10 cellular contexts compared by ENCODE assay signal in the genomic region with DNA sequence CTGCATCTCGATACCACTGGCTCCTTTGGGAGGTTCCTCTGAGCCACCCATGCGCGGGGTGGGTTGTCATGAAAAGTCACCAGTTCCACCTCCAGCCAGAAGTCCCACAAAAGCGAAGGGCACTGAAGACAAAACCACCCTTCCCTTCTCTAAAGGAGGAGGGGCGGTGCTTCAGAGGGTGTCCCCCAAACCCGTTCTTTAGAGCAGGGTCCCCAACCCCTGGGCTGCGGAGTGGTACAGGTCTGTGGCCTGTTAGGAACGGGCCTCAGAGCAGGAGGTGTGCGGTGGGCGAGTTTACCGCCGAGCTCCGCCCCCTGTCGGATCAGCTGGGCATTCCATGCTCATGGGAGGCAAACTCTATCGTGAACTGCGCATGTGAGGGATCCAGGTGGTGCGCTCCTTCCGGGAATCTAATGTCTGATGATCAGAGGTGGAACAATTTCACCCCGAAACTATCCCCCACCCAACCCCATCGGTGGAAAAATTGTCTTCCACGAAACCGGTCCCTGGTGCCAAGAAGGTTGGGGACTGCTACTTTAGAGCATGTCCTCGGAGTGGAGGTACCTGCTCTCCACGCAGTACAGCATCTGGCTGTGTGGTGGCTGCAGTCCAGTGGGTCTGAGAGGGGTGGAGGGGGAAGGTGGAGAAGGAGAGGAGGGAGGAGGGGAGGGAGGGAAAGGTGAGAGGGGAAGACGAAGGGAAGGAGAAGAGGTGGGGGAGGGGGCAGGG.
DNase-seq lines count a peak whose midpoint lies in the region; ATAC-seq and TF ChIP-seq lines count a peak whose summit lies in the region.
"Had no signal": no experiment of that assay in that cellular context is flagged by ENCODE, and none has a peak within 500 bp of the region (broad histone marks: within the 10 kb centered on the region; RNA-seq: fewer than 3 reads in every experiment).

No MANE protein-coding gene starts in this region.

- no peak overlapping the region for H3K4me3 Mint-ChIP-seq in stimulated activated naive CD8-positive, alpha-beta T cell treated with anti-CD3 and anti-CD28 coated beads, Interleukin-15, amount 100 ng/mL, for 72 hours

- no peak overlapping the region for H3K27ac Mint-ChIP-seq in stimulated activated naive CD8-positive, alpha-beta T cell treated with anti-CD3 and anti-CD28 coated beads, Interleukin-15, amount 100 ng/mL, for 72 hours

- H3K36me3 ChIP-seq in HUES48 (ENCODE audit: control insufficient read depth, insufficient read depth, low read length) (no peaks in the 10 kb centered on the region), left lung (no peaks in the 10 kb centered on the region)

- H3K9me3 Mint-ChIP-seq in stimulated activated naive CD8-positive, alpha-beta T cell treated with anti-CD3 and anti-CD28 coated beads, Interleukin-15, amount 100 ng/mL, for 72 hours, result peaks cover 1 to 2% of the 10 kb centered on the region in 2 donors

- intact Hi-C loops in left lung (cut with DNase I), result no loop called here

- H3K27me3 Mint-ChIP-seq in stimulated activated naive CD8-positive, alpha-beta T cell treated with anti-CD3 and anti-CD28 coated beads, Interleukin-15, amount 100 ng/mL, for 72 hours, result peaks cover 27% of the 10 kb centered on the region

- TF ChIP-seq CTCF in AG09309 (IDR thresholded peaks at IDR 0.05; ENCODE audit: control insufficient read depth, insufficient read depth, low read depth, low read length, missing control alignments) (peak; percentile 47), cardiac fibroblast (IDR thresholded peaks at IDR 0.05; ENCODE audit: low read depth, low read length) (peak; percentile 50), left lung (IDR thresholded peaks at IDR 0.05) (peak in 1 of 2 donors; percentile 17)

- no peak overlapping the region for H3K27ac ChIP-seq in HUES48 (ENCODE audit: low read depth, low read length)
- H3K27ac ChIP-seq in left lung, result no peak overlapping the region

- no peak overlapping the region for H3K9ac ChIP-seq in HUES48 (ENCODE audit: low read depth, low read length)

- no peak for DNase-seq in AG09309 (ENCODE audit: low read depth)
- peak in 1 of 2 donors; percentile 12 for DNase-seq in cardiac fibroblast (ENCODE audit: low read depth in 2 of 2)
- no peak for DNase-seq in left lung
- no peak for DNase-seq in DMS79 (lab: John Stamatoyannopoulos, UW)
- DNase-seq in A172 (ENCODE audit: low spot score), result no peak
- no peak for DNase-seq in stimulated activated naive CD8-positive, alpha-beta T cell treated with anti-CD3 and anti-CD28 coated beads, Interleukin-15, amount 100 ng/mL, for 72 hours
- DNase-seq: DND-41, Kasumi-1 had no signal

- no peak overlapping the region for H3K4me3 ChIP-seq in AG09309 (ENCODE audit: control insufficient read depth, low read depth, low read length)
- H3K4me3 ChIP-seq in HUES48 (ENCODE audit: low read depth, low read length), result peak overlapping the region; percentile 52
- H3K4me3 ChIP-seq in cardiac fibroblast (replicated peaks in 1 of 2; ENCODE audit: low read depth in 2 of 2, low read length in 2 of 2), result no peak overlapping the region
- no peak overlapping the region for H3K4me3 ChIP-seq in left lung

- no peaks in the 10 kb centered on the region for H3K4me1 Mint-ChIP-seq in stimulated activated naive CD8-positive, alpha-beta T cell treated with anti-CD3 and anti-CD28 coated beads, Interleukin-15, amount 100 ng/mL, for 72 hours

- H3K27me3 ChIP-seq in HUES48 (ENCODE audit: control insufficient read depth, insufficient read depth, low read length) (peaks cover 4% of the 10 kb centered on the region; the same call in 1 of the 2 replicates), left lung (peaks cover 0 to 44% of the 10 kb centered on the region in 2 donors)

- peaks cover 2% of the 10 kb centered on the region; the same call in 1 of the 2 replicates for H3K4me1 ChIP-seq in HUES48 (ENCODE audit: control insufficient read depth, insufficient read depth, low read length)
- peaks cover 0 to 13% of the 10 kb centered on the region in 2 donors for H3K4me1 ChIP-seq in left lung

- peak; percentile 88 for ATAC-seq in left lung
- no peak for ATAC-seq in stimulated activated naive CD8-positive, alpha-beta T cell treated with anti-CD3 and anti-CD28 coated beads, Interleukin-15, amount 100 ng/mL, for 72 hours
- ATAC-seq in GM21423 (IDR thresholded peaks at IDR 0.05; ENCODE audit: unreplicated experiment), result no peak

- no peaks in the 10 kb centered on the region for H3K9me3 ChIP-seq in HUES48 (ENCODE audit: control insufficient read depth, insufficient read depth, low read length)
- no peaks in the 10 kb centered on the region for H3K9me3 ChIP-seq in left lung
